ENCODE assay signal across 11 cellular contexts in the genomic region with DNA sequence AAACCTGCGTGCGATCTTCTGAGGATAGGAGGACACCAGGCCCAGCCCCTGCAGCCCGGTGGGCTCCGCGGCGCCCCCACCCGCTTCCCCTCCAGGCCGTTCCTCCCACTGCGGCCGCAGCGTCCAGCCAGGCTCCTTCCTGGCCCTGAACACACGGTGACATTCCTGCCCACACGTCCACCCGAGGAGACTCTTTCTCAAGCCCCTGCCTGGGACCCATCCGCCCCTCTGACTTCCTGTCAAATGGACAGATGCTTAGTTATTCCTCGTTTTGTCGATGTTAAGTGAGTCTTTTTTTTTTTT. TPM values are rescaled to one million over a fixed set of nuclear protein-coding genes. Genes with fewer than 3 reads are reported as not detected.
A peak's percentile ranks its signal among the peaks of the same experiment; 100 is the strongest.
DNase-seq lines count a peak whose midpoint lies in the region; ATAC-seq, FAIRE-seq and TF ChIP-seq lines count a peak whose summit lies in the region.
"Had no signal": no experiment of that assay in that cellular context is flagged by ENCODE, and none has a peak within 500 bp of the region (broad histone marks: within the 10 kb centered on the region; RNA-seq: fewer than 3 reads in every experiment).

No MANE protein-coding gene starts in this region.

- H4K20me1 ChIP-seq in IMR-90 (ENCODE audit: insufficient read depth, low read length) (no peaks in the 10 kb centered on the region), endothelial cell of umbilical vein (replicated peaks; ENCODE audit: control insufficient read depth, extremely low read depth, insufficient read depth, low read length) (no peaks in the 10 kb centered on the region)

- H3K79me2 ChIP-seq in endothelial cell of umbilical vein (ENCODE audit: control insufficient read depth, insufficient read depth, low read length) = no peaks in the 10 kb centered on the region

- H3K9me1 ChIP-seq in IMR-90 (ENCODE audit: insufficient read depth, low read length) (no peaks in the 10 kb centered on the region), endothelial cell of umbilical vein (replicated peaks; ENCODE audit: control insufficient read depth, extremely low read depth, insufficient read depth, low read length) (no peaks in the 10 kb centered on the region)

- intact Hi-C loops in IMR-90 (cut with micrococcal nuclease) = no loop called here
- intact Hi-C loops in endothelial cell of umbilical vein (cut with micrococcal nuclease) = loop anchor here (2.0 to 10.0 kb wide), 2 partner anchors 33 to 133 kb away; partner anchors contain the start of gene RNF32
- intact Hi-C loops in pancreas (cut with DNase I) = no loop called here

- H3K23ac ChIP-seq in IMR-90 (ENCODE audit: low read depth, low read length) = no peak overlapping the region

- ATAC-seq in IMR-90 (ENCODE audit: low read depth) (0 out of 2 replicates have a peak, but pooled peaks have one; percentile 13), pancreas (peak in 3 of 4 donors; percentile 28 to 49 (median 45)), GM18519 (IDR thresholded peaks at IDR 0.05; ENCODE audit: low FRiP score, unreplicated experiment) (no peak), HG03139 (IDR thresholded peaks at IDR 0.05; ENCODE audit: unreplicated experiment) (no peak)

- FAIRE-seq in endothelial cell of umbilical vein (lab: Jason Lieb, UNC) = no peak
- FAIRE-seq in pancreas (lab: Jason Lieb, UNC) = no peak

- no peaks in the 10 kb centered on the region for H3K9me3 ChIP-seq in IMR-90 (ENCODE audit: control insufficient read depth, insufficient read depth, low read length)
- H3K9me3 ChIP-seq in endothelial cell of umbilical vein (replicated peaks; ENCODE audit: control insufficient read depth, insufficient read depth, low read length) = no peaks in the 10 kb centered on the region
- H3K9me3 ChIP-seq in pancreas = no peaks in the 10 kb centered on the region

- H3K4me2 ChIP-seq in IMR-90 (ENCODE audit: low read depth, low read length) (peak overlapping the region; percentile 53; the same call in 1 of the 2 replicates), endothelial cell of umbilical vein (ENCODE audit: insufficient read depth, low read length) (peak overlapping the region; percentile 71)

- H3K27me3 ChIP-seq in IMR-90 (ENCODE audit: control insufficient read depth, insufficient read depth, low read length) (peaks cover 2% of the 10 kb centered on the region), endothelial cell of umbilical vein (ENCODE audit: control insufficient read depth in 2 of 2, insufficient read depth in 2 of 2, low read length in 2 of 2) (no peaks in the 10 kb centered on the region), pancreas (no peaks in the 10 kb centered on the region)

- no peak overlapping the region for H2BK20ac ChIP-seq in IMR-90 (ENCODE audit: low read depth, low read length)

- TF ChIP-seq CTCF in AG04449 (IDR thresholded peaks at IDR 0.05; ENCODE audit: insufficient read depth, low read length, missing control alignments) (no peak), IMR-90 (conservative IDR thresholded peaks at IDR 0.05; ENCODE audit: low read depth, low read length) (no peak), endothelial cell of umbilical vein (IDR thresholded peaks at IDR 0.05; ENCODE audit: extremely low read depth in 1 of 2, insufficient read depth in 1 of 2, low read depth in 1 of 2, low read length in 2 of 2) (no peak), pancreas (IDR thresholded peaks at IDR 0.05) (no peak)

- H3K56ac ChIP-seq in IMR-90 (ENCODE audit: extremely low read depth, insufficient read depth, low read length) = no peak overlapping the region

- no peak overlapping the region for H3K4ac ChIP-seq in IMR-90 (ENCODE audit: low read depth, low read length)

- TF ChIP-seq RAD21 in IMR-90 (IDR thresholded peaks at IDR 0.05; ENCODE audit: low read length) = no peak

- no peaks in the 10 kb centered on the region for H3K79me1 ChIP-seq in IMR-90 (ENCODE audit: low read depth in 1 of 2, low read length in 2 of 2)

- 58% methylated on average over 8 of the region's 17 CpGs; no CpG with 5 or more reads in 1 of the 2 experiments for WGBS in IMR-90 (ENCODE audit: extremely low coverage in 2 of 2, insufficient read length in 1 of 2), 2 experiments
- WGBS in pancreas, 2 donors = 25 to 60% methylated on average over 15 to 17 of the region's 17 CpGs

- POLR2A ChIA-PET in AG04449 (lab: Yijun Ruan, JAX) = no interaction called here
- POLR2A ChIA-PET in IMR-90 (lab: Charles Lee; ENCODE audit: unreplicated experiment) = no interaction called here
- POLR2A ChIA-PET in endothelial cell of umbilical vein (lab: Charles Lee) = no interaction called here

- H4K5ac ChIP-seq in IMR-90 (ENCODE audit: low read depth, low read length) = no peak overlapping the region

- BruUV-seq in IMR-90 (replicated peaks; lab: Mats Ljungman, UMichigan) (no TSS peak), endothelial cell of umbilical vein (replicated peaks; lab: Mats Ljungman, UMichigan) (no TSS peak)

- no peaks in the 10 kb centered on the region for H3K4me1 ChIP-seq in IMR-90 (ENCODE audit: control insufficient read depth, insufficient read depth, low read length)
- H3K4me1 ChIP-seq in endothelial cell of umbilical vein (ENCODE audit: control insufficient read depth, extremely low read depth, insufficient read depth, low read length) = peaks cover 14% of the 10 kb centered on the region
- H3K4me1 ChIP-seq in pancreas = peaks cover 4 to 11% (median 7%) of the 10 kb centered on the region in 3 donors

- no peak overlapping the region for H2BK120ac ChIP-seq in IMR-90 (ENCODE audit: low read depth, low read length)

- dilution Hi-C loops in IMR-90 (cut with HindIII; ENCODE audit: low sequenced_read_pairs, unreplicated experiment) (no loop called here), endothelial cell of umbilical vein (cut with MboI; ENCODE audit: extremely low pct_ligation_motif_present, low sequenced_read_pairs) (no loop called here)

- no peak overlapping the region for H4K91ac ChIP-seq in IMR-90 (ENCODE audit: insufficient read depth, low read depth, low read length)

- H2BK5ac ChIP-seq in IMR-90 (ENCODE audit: low read depth, low read length, poor library complexity, severe bottlenecking) = no peak overlapping the region

- no peak overlapping the region for H2AK9ac ChIP-seq in IMR-90 (replicated peaks; ENCODE audit: low read depth, low read length, poor library complexity)

- peak overlapping the region; percentile 86 for H2AFZ ChIP-seq in IMR-90 (replicated peaks; ENCODE audit: low read length, poor library complexity)
- H2AFZ ChIP-seq in endothelial cell of umbilical vein (ENCODE audit: low read depth, low read length) = peak overlapping the region; percentile 88

- H3K27ac ChIP-seq in IMR-90 (ENCODE audit: insufficient read depth, low read length) = no peak overlapping the region
- H3K27ac ChIP-seq in endothelial cell of umbilical vein (ENCODE audit: insufficient read depth, low read depth, low read length) = no peak overlapping the region
- H3K27ac ChIP-seq in pancreas = no peak overlapping the region

- in situ Hi-C loops in IMR-90 (cut with MboI; ENCODE audit: low sequenced_read_pairs) = no loop called here

- H3K4me3 ChIP-seq in AG04449 (ENCODE audit: low read depth, low read length) = peak overlapping the region; percentile 18
- peak overlapping the region; percentile 20 for H3K4me3 ChIP-seq in IMR-90 (ENCODE audit: insufficient read depth, low read depth, low read length)
- H3K4me3 ChIP-seq in endothelial cell of umbilical vein (replicated peaks in 1 of 3; ENCODE audit: insufficient read depth in 1 of 3, low read depth in 1 of 3, low read length in 3 of 3) = peak overlapping the region; percentile 42 to 57 (median 44)
- peak overlapping the region; percentile 18 to 47 (median 32) for H3K4me3 ChIP-seq in pancreas

- CTCF ChIA-PET in AG04449 (lab: Yijun Ruan, JAX) (no interaction called here), IMR-90 (lab: Yijun Ruan, JAX) (interaction anchor here (0.6 kb wide), 1 partner anchor 81 kb away, joined by 3 read pairs; no protein-coding TSS in a partner anchor), endothelial cell of umbilical vein (lab: Charles Lee) (no interaction called here)

- no peak overlapping the region for H3K14ac ChIP-seq in IMR-90 (replicated peaks; ENCODE audit: low read depth, low read length)

- no peak overlapping the region for H2AK5ac ChIP-seq in IMR-90 (ENCODE audit: low read depth, low read length)

- H3K36me3 ChIP-seq in IMR-90 (ENCODE audit: control insufficient read depth, insufficient read depth, low read length) (no peaks in the 10 kb centered on the region), endothelial cell of umbilical vein (ENCODE audit: control insufficient read depth in 2 of 2, extremely low read depth in 1 of 2, insufficient read depth in 2 of 2, low read length in 2 of 2) (no peaks in the 10 kb centered on the region), pancreas (no peaks in the 10 kb centered on the region)

- H3K9ac ChIP-seq in IMR-90 (ENCODE audit: low read depth, low read length) (no peak overlapping the region), endothelial cell of umbilical vein (replicated peaks; ENCODE audit: extremely low read depth, insufficient read depth, low read length) (peak overlapping the region; percentile 3)

- no peak for TF ChIP-seq POLR2A in IMR-90 (IDR thresholded peaks at IDR 0.05; ENCODE audit: low read depth, low read length)
- no peak for TF ChIP-seq POLR2A in endothelial cell of umbilical vein (IDR thresholded peaks at IDR 0.05; ENCODE audit: low read depth, low read length)

- no peak overlapping the region for H4K8ac ChIP-seq in IMR-90 (ENCODE audit: low read depth in 2 of 2, low read length in 2 of 2)

- H2BK15ac ChIP-seq in IMR-90 (ENCODE audit: low read depth, low read length) = no peak overlapping the region

- no peak overlapping the region for H3K18ac ChIP-seq in IMR-90 (ENCODE audit: low read depth, low read length)

- DNase-seq in AG04449 (ENCODE audit: low read depth, low spot score) (no peak), IMR-90 (no peak), endothelial cell of umbilical vein (ENCODE audit: low read depth, low spot score) (peak; percentile 40), pancreas (no peak), hippocampal formation (lab: John Stamatoyannopoulos, UW) (no peak), NCI-H128 (lab: John Stamatoyannopoulos, UW; ENCODE audit: unreplicated experiment) (no peak)
- DNase-seq: midbrain, NCI-H2107, SIG-M5 had no signal

RNA-seq across cellular contexts. Expression of gene RNF32, which starts 32.4 kb away (rescaled TPM):
- total RNA-seq in IMR-90 (2012; rRNA removed) (0.36 and 0.56 TPM in 2 replicates), endothelial cell of umbilical vein (not detected in 2 replicates), pancreas (1 to 10 TPM in 3 of 6 donors, under 1 TPM in 3; 0.69 to 2.5 (median 1.0) TPM)
- polyA plus RNA-seq in IMR-90 (2012; rRNA removed) (0.56 and 0.63 TPM in 2 replicates), endothelial cell of umbilical vein (0.14 TPM in 1 of 2 replicates, not detected in the other), pancreas (1 to 10 TPM; 1.2 to 1.7 TPM)
- polyA plus RNA-seq in IMR-90 (2012; cell fraction: cytosol; rRNA removed) = 0.19 and 0.23 TPM in 2 replicates
- polyA plus RNA-seq in IMR-90 (2012; cell fraction: nucleus; rRNA removed; ENCODE audit: low replicate concordance) = 0.23 and 1.3 TPM in 2 replicates
- polyA plus RNA-seq in endothelial cell of umbilical vein (2011; cell fraction: cytosol; rRNA removed) = 0.11 and 0.17 TPM in 2 replicates
- 0.17 and 0.46 TPM in 2 replicates for polyA plus RNA-seq in endothelial cell of umbilical vein (2011; cell fraction: nucleus; rRNA removed)
- 0.50 and 0.70 TPM in 2 replicates for polyA plus RNA-seq in endothelial cell of umbilical vein (2012)
- 0.56 TPM in 1 of 2 replicates, not detected in the other for polyA minus RNA-seq in endothelial cell of umbilical vein
- polyA minus RNA-seq in endothelial cell of umbilical vein (2011; cell fraction: cytosol; rRNA and poly(A)+ RNA removed) = not detected
- polyA minus RNA-seq in endothelial cell of umbilical vein (2011; cell fraction: nucleus; rRNA and poly(A)+ RNA removed) = not detected in 2 replicates

Comparison
In these comparisons a context has a peak if more than half of its experiments do, and no peak if none do; other contexts are left out.
1. ATAC-seq: peak in IMR-90 (single experiment) and pancreas (3 of 4); none in GM18519 (single experiment) and HG03139 (single experiment).
2. Peak in every context shown above with its lines, with median percentiles within 50 percentile points of each other: H3K4me3 ChIP-seq.